9 cellular contexts compared by ENCODE assay signal in genomic region chr1:7440154-7440553, GRCh38.
"Had no signal": no experiment of that assay in that cellular context is flagged by ENCODE, and none has a peak within 500 bp of the region (broad histone marks: within the 10 kb centered on the region; RNA-seq: fewer than 3 reads in every experiment).

No MANE protein-coding gene starts in this region.

- DNase-seq: GM23248, GOT3, H9, HCEC 1CT, IMR-90, KG1 had no signal

- H3K9ac ChIP-seq: GM23248 had no signal

- FAIRE-seq: H54, K562 had no signal

- H3K4me3 ChIP-seq: GM23248, K562 had no signal

- ATAC-seq: K562 had no signal

- H3K27ac ChIP-seq: GM23248, HL-60 had no signal

- H2AFZ ChIP-seq: GM23248 had no signal
